8 cellular contexts compared by ENCODE assay signal in genomic region chr15:22979699-22980188, GRCh38. TPM values are rescaled to one million over a fixed set of nuclear protein-coding genes. Genes with fewer than 3 reads are reported as not detected.
DNase-seq lines count a peak whose midpoint lies in the region; ATAC-seq and TF ChIP-seq lines count a peak whose summit lies in the region.

No MANE protein-coding gene starts in this region.

- no peaks in the 10 kb centered on the region for H3K36me3 Mint-ChIP-seq in activated T-helper 1 cell treated with anti-CD3 and anti-CD28 coated beads, Interleukin-12 subunit alpha, Interleukin-12 subunit beta, Interleukin-2, Interleukin-4 antibody, amounts not matched to agents 30 ng/mL and 10 ng/mL and 1 ng/mL, durations not matched to agents 14 hours and 24 hours and 36 hours (ENCODE audit: low read depth)

- H3K9ac ChIP-seq in HUES64 (ENCODE audit: low read depth, low read length): peak overlapping the region; percentile 62

- POLR2A ChIA-PET in A673 (lab: Charles Lee; ENCODE audit: low non-redundant PET): interaction anchor here (0.9 kb wide), 1 partner anchor 10 kb away, joined by 3 read pairs; no protein-coding TSS in a partner anchor

- H3K27ac Mint-ChIP-seq in activated T-helper 1 cell treated with anti-CD3 and anti-CD28 coated beads, Interleukin-12 subunit alpha, Interleukin-12 subunit beta, Interleukin-2, Interleukin-4 antibody, amounts not matched to agents 30 ng/mL and 10 ng/mL and 1 ng/mL, durations not matched to agents 14 hours and 24 hours and 36 hours: peak overlapping the region; percentile 24

- no peak for TF ChIP-seq POLR2A in ovary (IDR thresholded peaks at IDR 0.05)

- H3K27me3 ChIP-seq in A673 (replicated peaks; ENCODE audit: insufficient read depth, low read depth, low read length, poor library complexity): no peaks in the 10 kb centered on the region
- peaks cover 36% of the 10 kb centered on the region for H3K27me3 ChIP-seq in HUES64 (ENCODE audit: insufficient read depth, low read length)
- H3K27me3 ChIP-seq in ovary: no peaks in the 10 kb centered on the region

- DNase-seq in A673 (ENCODE audit: low spot score) (peak; percentile 45), germinal center (ENCODE audit: low spot score) (peak; percentile 18), ovary (peak; percentile 26 to 73 (median 61)), DMS114 treated with DMSO at 0.1 percent for 48 hours (lab: John Stamatoyannopoulos, UW; ENCODE audit: unreplicated experiment) (no peak), NCI-H524 treated with DMSO at 0.1 percent for 48 hours (lab: John Stamatoyannopoulos, UW) (no peak)
- no peak for DNase-seq in activated T-helper 1 cell treated with anti-CD3 and anti-CD28 coated beads, Interleukin-12 subunit alpha, Interleukin-12 subunit beta, Interleukin-2, Interleukin-4 antibody, amounts not matched to agents 30 ng/mL and 10 ng/mL and 1 ng/mL, durations not matched to agents 14 hours and 24 hours and 36 hours (ENCODE audit: low spot score)

- H3K4me3 Mint-ChIP-seq in activated T-helper 1 cell treated with anti-CD3 and anti-CD28 coated beads, Interleukin-12 subunit alpha, Interleukin-12 subunit beta, Interleukin-2, Interleukin-4 antibody, amounts not matched to agents 30 ng/mL and 10 ng/mL and 1 ng/mL, durations not matched to agents 14 hours and 24 hours and 36 hours: peak overlapping the region; percentile 95

- peak overlapping the region; percentile 81 for H3K4me3 ChIP-seq in A673 (ENCODE audit: low read depth, low read length, poor library complexity, severe bottlenecking)
- peak overlapping the region; percentile 72 for H3K4me3 ChIP-seq in HUES64 (ENCODE audit: low read length)
- peak overlapping the region; percentile 57 for H3K4me3 ChIP-seq in ovary

- no peaks in the 10 kb centered on the region for H3K9me3 Mint-ChIP-seq in activated T-helper 1 cell treated with anti-CD3 and anti-CD28 coated beads, Interleukin-12 subunit alpha, Interleukin-12 subunit beta, Interleukin-2, Interleukin-4 antibody, amounts not matched to agents 30 ng/mL and 10 ng/mL and 1 ng/mL, durations not matched to agents 14 hours and 24 hours and 36 hours

- TF ChIP-seq EP300 in ovary (IDR thresholded peaks at IDR 0.05): no peak

- H3K9me3 ChIP-seq in A673 (ENCODE audit: low read depth, low read length, poor library complexity, severe bottlenecking) (no peaks in the 10 kb centered on the region), HUES64 (ENCODE audit: insufficient read depth, low read depth, low read length) (no peaks in the 10 kb centered on the region), ovary (no peaks in the 10 kb centered on the region)

- H3K4me1 Mint-ChIP-seq in activated T-helper 1 cell treated with anti-CD3 and anti-CD28 coated beads, Interleukin-12 subunit alpha, Interleukin-12 subunit beta, Interleukin-2, Interleukin-4 antibody, amounts not matched to agents 30 ng/mL and 10 ng/mL and 1 ng/mL, durations not matched to agents 14 hours and 24 hours and 36 hours (ENCODE audit: low read depth): peaks cover 20% of the 10 kb centered on the region

- no peaks in the 10 kb centered on the region for H3K36me3 ChIP-seq in A673 (ENCODE audit: insufficient read depth, low read length, poor library complexity, severe bottlenecking)
- no peaks in the 10 kb centered on the region for H3K36me3 ChIP-seq in HUES64 (ENCODE audit: insufficient read depth, low read length)
- no peaks in the 10 kb centered on the region for H3K36me3 ChIP-seq in ovary

- no peak for TF ChIP-seq CTCF in A673 (conservative IDR thresholded peaks at IDR 0.05; ENCODE audit: low read depth, low read length)
- no peak for TF ChIP-seq CTCF in ovary (IDR thresholded peaks at IDR 0.05)

- H3K4me1 ChIP-seq in A673 (ENCODE audit: insufficient read depth, low read length, poor library complexity, severe bottlenecking) (no peaks in the 10 kb centered on the region), HUES64 (ENCODE audit: insufficient read depth, low read length) (peaks cover 9% of the 10 kb centered on the region), ovary (ENCODE audit: insufficient read depth) (peaks cover 5% of the 10 kb centered on the region)

- CTCF ChIA-PET in A673 (lab: Charles Lee): no interaction called here

- H3K27ac ChIP-seq in A673 (ENCODE audit: low read depth, low read length, poor library complexity, severe bottlenecking): peak overlapping the region; percentile 76
- no peak overlapping the region for H3K27ac ChIP-seq in HUES64 (ENCODE audit: low read depth, low read length)
- peak overlapping the region; percentile 18 to 37 for H3K27ac ChIP-seq in ovary

- peaks cover 15% of the 10 kb centered on the region for H3K27me3 Mint-ChIP-seq in activated T-helper 1 cell treated with anti-CD3 and anti-CD28 coated beads, Interleukin-12 subunit alpha, Interleukin-12 subunit beta, Interleukin-2, Interleukin-4 antibody, amounts not matched to agents 30 ng/mL and 10 ng/mL and 1 ng/mL, durations not matched to agents 14 hours and 24 hours and 36 hours (ENCODE audit: insufficient read depth)

- no TSS peak for BruUV-seq in A673 (replicated peaks; lab: Mats Ljungman, UMichigan)

- under 1% methylated on average over 49 of the region's 49 CpGs for WGBS in HUES64
- 1% methylated on average over 39 to 49 of the region's 49 CpGs for WGBS in ovary, 3 donors

- intact Hi-C loops in A673 (cut with micrococcal nuclease; ENCODE audit: unreplicated experiment): loop anchor here (2.0 to 10.0 kb wide), 4 partner anchors 27 to 135 kb away; no protein-coding TSS in a partner anchor
- intact Hi-C loops in activated T-helper 1 cell treated with anti-CD3 and anti-CD28 coated beads, Interleukin-12 subunit alpha, Interleukin-12 subunit beta, Interleukin-2, Interleukin-4 antibody, amounts not matched to agents 30 ng/mL and 10 ng/mL and 1 ng/mL, durations not matched to agents 14 hours and 24 hours and 36 hours (cut with micrococcal nuclease): loop anchor here (5.0 kb wide), 1 partner anchor 58 kb away; the partner anchor contains the start of gene TUBGCP5
- intact Hi-C loops in ovary (cut with DNase I): no loop called here

- ATAC-seq in GM18511 (IDR thresholded peaks at IDR 0.05; ENCODE audit: unreplicated experiment): peak; percentile 16

RNA-seq across cellular contexts. Expression of gene CYFIP1, which starts 0.4 kb away (rescaled TPM):
- total RNA-seq in A673 (2021) (112 and 128 TPM in 2 replicates), ovary (10 to 100 TPM; 41.8 to 96.2 (median 87.4) TPM)
- 54.7 TPM for polyA plus RNA-seq in HUES64 (2013, experiment 1 of 2)
- 59.3 TPM for polyA plus RNA-seq in HUES64 (2013, experiment 2 of 2)
- total RNA-seq in activated T-helper 1 cell treated with anti-CD3 and anti-CD28 coated beads, Interleukin-12 subunit alpha, Interleukin-12 subunit beta, Interleukin-2, Interleukin-4 antibody, amounts not matched to agents 30 ng/mL and 10 ng/mL and 1 ng/mL, durations not matched to agents 14 hours and 24 hours and 36 hours: 50.7 and 57.5 TPM in 2 replicates
- polyA plus RNA-seq in ovary: 10 to 100 TPM; 35.8 to 69.2 TPM

RNA-seq across cellular contexts. Expression of gene TUBGCP5, which starts 59.6 kb away (rescaled TPM):
- total RNA-seq in A673 (2021) (31.8 and 31.9 TPM in 2 replicates), ovary (10 to 100 TPM; 10.2 to 25.6 (median 16.4) TPM)
- polyA plus RNA-seq in HUES64 (2013, experiment 1 of 2): 14.6 TPM
- polyA plus RNA-seq in HUES64 (2013, experiment 2 of 2): 15.7 TPM
- total RNA-seq in activated T-helper 1 cell treated with anti-CD3 and anti-CD28 coated beads, Interleukin-12 subunit alpha, Interleukin-12 subunit beta, Interleukin-2, Interleukin-4 antibody, amounts not matched to agents 30 ng/mL and 10 ng/mL and 1 ng/mL, durations not matched to agents 14 hours and 24 hours and 36 hours: 22.3 and 25.9 TPM in 2 replicates
- polyA plus RNA-seq in ovary: 10 to 100 TPM in 1 of 2 donors, 1 to 10 TPM in 1; 8.5 to 14.4 TPM

Comparison
In these comparisons a context has a peak if more than half of its experiments do, and no peak if none do; other contexts are left out.
1. DNase-seq: peak in A673 (single experiment), germinal center (single experiment) and ovary (5 of 5); none in activated T-helper 1 cell treated with anti-CD3 and anti-CD28 coated beads, Interleukin-12 subunit alpha, Interleukin-12 subunit beta, Interleukin-2, Interleukin-4 antibody, amounts not matched to agents 30 ng/mL and 10 ng/mL and 1 ng/mL, durations not matched to agents 14 hours and 24 hours and 36 hours (single experiment), DMS114 treated with DMSO at 0.1 percent for 48 hours (single experiment) and NCI-H524 treated with DMSO at 0.1 percent for 48 hours (single experiment).
2. intact Hi-C loops: an anchor here in A673 (2.0 to 10.0 kb wide) and activated T-helper 1 cell treated with anti-CD3 and anti-CD28 coated beads, Interleukin-12 subunit alpha, Interleukin-12 subunit beta, Interleukin-2, Interleukin-4 antibody, amounts not matched to agents 30 ng/mL and 10 ng/mL and 1 ng/mL, durations not matched to agents 14 hours and 24 hours and 36 hours (5.0 kb wide); none called in ovary.
3. Peak in every context shown above with its lines, with median percentiles within 50 percentile points of each other: H3K4me3 ChIP-seq.